In the genomic region with DNA sequence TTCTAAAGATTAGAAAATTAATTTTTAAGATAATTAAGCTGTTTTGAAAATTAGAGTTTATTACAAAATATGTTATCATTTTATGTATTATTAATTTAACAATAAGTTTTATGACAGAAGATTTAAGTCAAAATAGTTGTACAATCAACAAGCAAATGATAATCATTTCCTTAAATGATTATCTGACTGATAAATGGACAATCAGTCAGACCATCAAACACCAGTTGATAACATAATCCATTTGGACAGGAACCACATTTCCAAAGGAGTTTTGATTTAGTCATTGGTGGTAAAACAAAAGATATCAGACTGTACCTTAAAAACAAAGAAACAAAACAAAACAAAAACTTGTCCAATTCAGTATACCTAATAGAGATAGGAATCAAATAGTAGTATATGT, we compare ENCODE assay signal across 13 cellular contexts. TPM values are rescaled to one million over a fixed set of nuclear protein-coding genes. Genes with fewer than 3 reads are reported as not detected.
DNase-seq lines count a peak whose midpoint lies in the region; ATAC-seq and TF ChIP-seq lines count a peak whose summit lies in the region.
"Had no signal": no experiment of that assay in that cellular context is flagged by ENCODE, and none has a peak within 500 bp of the region (broad histone marks: within the 10 kb centered on the region; RNA-seq: fewer than 3 reads in every experiment).

No MANE protein-coding gene starts in this region.

- H3K27ac ChIP-seq in AG04450 (ENCODE audit: low read depth, low read length) (no peak overlapping the region), gastroesophageal sphincter (peak overlapping the region in 2 of 4 donors; percentile 32 to 71), gastrocnemius medialis (peak overlapping the region; percentile 71 to 85 (median 78))
- H3K27ac ChIP-seq: BLaER1 treated with 17β-estradiol and CSF1 and Interleukin-3, amounts not matched to agents 10 nM and 100 nM had no signal

- DNase-seq in AG04450 (ENCODE audit: low read depth, low spot score) (no peak), adipocyte (ENCODE audit: low read depth) (no peak), gastrocnemius medialis (no peak), G401 (ENCODE audit: low spot score) (no peak), T-helper 2 cell (no peak), NCI-H82 (lab: John Stamatoyannopoulos, UW) (no peak)
- DNase-seq: activated CD4-positive, alpha-beta T cell treated with anti-CD3 and anti-CD28 coated beads, Interleukin-2, amount 50 U/mL, for 4 hours; MM.1S; NCI-H2171 had no signal

- H3K9me3 ChIP-seq in AG04450 (ENCODE audit: control insufficient read depth, insufficient read depth, low read length) (no peaks in the 10 kb centered on the region; the same call in 1 of the 2 replicates), adipocyte (ENCODE audit: control insufficient read depth, low read length) (no peaks in the 10 kb centered on the region), gastroesophageal sphincter (no peaks in the 10 kb centered on the region), gastrocnemius medialis (no peaks in the 10 kb centered on the region)

- peak overlapping the region; percentile 97 for H3K9ac ChIP-seq in adipocyte (ENCODE audit: low read length)
- H3K9ac ChIP-seq: BLaER1 treated with 17β-estradiol and CSF1 and Interleukin-3, amounts not matched to agents 10 nM and 100 nM had no signal

- in situ Hi-C loops in gastrocnemius medialis (cut with MboI; ENCODE audit: low sequenced_read_pairs in 4 of 4) (no loop called here), G401 (cut with HindIII; ENCODE audit: low sequenced_read_pairs) (no loop called here)

- H3K36me3 ChIP-seq in adipocyte (ENCODE audit: control insufficient read depth, insufficient read depth, low read length, severe bottlenecking) (no peaks in the 10 kb centered on the region), gastroesophageal sphincter (no peaks in the 10 kb centered on the region), gastrocnemius medialis (no peaks in the 10 kb centered on the region)
- H3K36me3 ChIP-seq: BLaER1 treated with 17β-estradiol and CSF1 and Interleukin-3, amounts not matched to agents 10 nM and 100 nM had no signal

- TF ChIP-seq CTCF in AG04450 (IDR thresholded peaks at IDR 0.05; ENCODE audit: low read depth, low read length) (no peak), gastroesophageal sphincter (IDR thresholded peaks at IDR 0.05) (no peak), gastrocnemius medialis (IDR thresholded peaks at IDR 0.05 in 4 of 5, conservative IDR thresholded peaks at IDR 0.05 in 1 of 5) (no peak)

- H3K4me1 ChIP-seq in adipocyte (ENCODE audit: control insufficient read depth, insufficient read depth, low read length) = peaks cover 45% of the 10 kb centered on the region
- no peaks in the 10 kb centered on the region for H3K4me1 ChIP-seq in gastroesophageal sphincter
- peaks cover 0 to 18% of the 10 kb centered on the region in 2 donors for H3K4me1 ChIP-seq in gastrocnemius medialis

- CTCF ChIA-PET in AG04450 (lab: Charles Lee) = interaction anchor here (0.6 kb wide), 1 partner anchor 29 kb away, joined by 4 read pairs; no protein-coding TSS in a partner anchor

- TF ChIP-seq POLR2A in gastroesophageal sphincter (IDR thresholded peaks at IDR 0.05) = no peak
- no peak for TF ChIP-seq POLR2A in gastrocnemius medialis (IDR thresholded peaks at IDR 0.05)

- no peak for TF ChIP-seq EP300 in gastroesophageal sphincter (IDR thresholded peaks at IDR 0.05)

- POLR2A ChIA-PET in AG04450 (lab: Yijun Ruan, JAX) = no interaction called here

- intact Hi-C loops in gastrocnemius medialis (cut with DNase I; ENCODE audit: low total_unique reads) = no loop called here

- peak overlapping the region; percentile 75 for H3K4me3 ChIP-seq in AG04450 (ENCODE audit: low read depth, low read length)
- peak overlapping the region; percentile 99 for H3K4me3 ChIP-seq in adipocyte (ENCODE audit: low read length)
- peak overlapping the region; percentile 50 to 59 for H3K4me3 ChIP-seq in gastroesophageal sphincter
- H3K4me3 ChIP-seq in gastrocnemius medialis = peak overlapping the region; percentile 6 to 73 (median 57)
- H3K4me3 ChIP-seq: BLaER1 treated with 17β-estradiol and CSF1 and Interleukin-3, amounts not matched to agents 10 nM and 100 nM had no signal

- no peak for ATAC-seq in gastroesophageal sphincter
- ATAC-seq in gastrocnemius medialis = no peak
- no peak for ATAC-seq in GM21526 (IDR thresholded peaks at IDR 0.05; ENCODE audit: low FRiP score, unreplicated experiment)

- H3K27me3 ChIP-seq in AG04450 (ENCODE audit: control insufficient read depth, insufficient read depth, low read length) (no peaks in the 10 kb centered on the region), adipocyte (replicated peaks; ENCODE audit: control insufficient read depth, insufficient read depth, low read length) (no peaks in the 10 kb centered on the region), gastroesophageal sphincter (no peaks in the 10 kb centered on the region), gastrocnemius medialis (no peaks in the 10 kb centered on the region)

RNA-seq across cellular contexts. Expression of gene TFPI, which starts 1.9 kb away (rescaled TPM):
- 73.2 and 91.2 TPM in 2 replicates for polyA plus RNA-seq in AG04450 (2011; rRNA removed)
- 44.5 and 77.2 TPM in 2 replicates for polyA minus RNA-seq in AG04450 (2011; rRNA and poly(A)+ RNA removed)
- total RNA-seq in gastroesophageal sphincter = 100 to 1,000 TPM in 1 of 4 donors, 10 to 100 TPM in 3; 42.6 to 141 (median 66.1) TPM
- 10 to 100 TPM; 30.7 to 91.5 (median 54.7) TPM for total RNA-seq in gastrocnemius medialis
- 41.1 and 51.8 TPM in 2 replicates for total RNA-seq in G401 (2014; rRNA removed; shearing (Covaris generic))
- total RNA-seq: OCI-LY7 had no signal
